In the genomic region with DNA sequence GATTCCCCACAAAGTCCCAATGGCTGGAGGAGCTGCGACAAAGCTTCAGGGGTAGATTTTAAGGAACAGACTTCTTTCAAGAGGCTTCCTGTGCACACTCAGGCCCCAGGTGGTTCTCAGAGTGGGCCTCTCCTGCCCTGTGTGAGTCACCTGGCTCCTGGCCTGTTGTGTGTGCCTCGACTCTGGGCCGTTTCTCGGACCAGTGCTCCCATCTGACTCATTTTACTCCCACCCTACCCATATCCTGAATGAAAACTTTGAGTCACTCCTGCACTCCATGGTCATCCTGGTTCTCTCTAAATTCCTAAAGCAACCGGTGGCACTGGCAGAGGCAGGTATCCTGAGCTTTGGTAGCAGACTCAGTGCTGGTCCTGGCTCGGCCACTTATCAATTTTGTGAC, we compare ENCODE assay signal across 1 cellular context.
TF ChIP-seq lines count a peak whose summit lies in the region.

No MANE protein-coding gene starts in this region.

TF ChIP-seq in IMR-90, 13 proteins besides CTCF, POLR2A, EP300 and RAD21:
- TF ChIP-seq BHLHE40 (IDR thresholded peaks at IDR 0.05; ENCODE audit: low read depth, low read length) (no peak), CHD1 (IDR thresholded peaks at IDR 0.05; ENCODE audit: low read depth, low read length) (no peak), MAZ (IDR thresholded peaks at IDR 0.05; ENCODE audit: borderline replicate concordance, low read depth, low read length) (no peak), RCOR1 (IDR thresholded peaks at IDR 0.05; ENCODE audit: insufficient replicate concordance, low read length) (no peak), RFX5 (IDR thresholded peaks at IDR 0.05; ENCODE audit: low read depth, low read length) (no peak), FOS (IDR thresholded peaks at IDR 0.05; ENCODE audit: low read depth, low read length) (no peak), MAFK (IDR thresholded peaks at IDR 0.05; ENCODE audit: low read depth, low read length) (no peak)
- TF ChIP-seq, protein P1, sequence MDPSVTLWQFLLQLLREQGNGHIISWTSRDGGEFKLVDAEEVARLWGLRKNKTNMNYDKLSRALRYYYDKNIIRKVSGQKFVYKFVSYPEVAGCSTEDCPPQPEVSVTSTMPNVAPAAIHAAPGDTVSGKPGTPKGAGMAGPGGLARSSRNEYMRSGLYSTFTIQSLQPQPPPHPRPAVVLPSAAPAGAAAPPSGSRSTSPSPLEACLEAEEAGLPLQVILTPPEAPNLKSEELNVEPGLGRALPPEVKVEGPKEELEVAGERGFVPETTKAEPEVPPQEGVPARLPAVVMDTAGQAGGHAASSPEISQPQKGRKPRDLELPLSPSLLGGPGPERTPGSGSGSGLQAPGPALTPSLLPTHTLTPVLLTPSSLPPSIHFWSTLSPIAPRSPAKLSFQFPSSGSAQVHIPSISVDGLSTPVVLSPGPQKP (IDR thresholded peaks at IDR 0.05; ENCODE audit: borderline replicate concordance, low read depth, low read length), result no peak
